1 cellular context compared by ENCODE assay signal in genomic region chr11:10415817-10416392, GRCh38.
TF ChIP-seq lines count a peak whose summit lies in the region.

No MANE protein-coding gene starts in this region.

TF ChIP-seq in WTC11, 78 proteins besides CTCF, POLR2A, EP300 and RAD21 (continued from another document):
- TF ChIP-seq, protein P1, sequence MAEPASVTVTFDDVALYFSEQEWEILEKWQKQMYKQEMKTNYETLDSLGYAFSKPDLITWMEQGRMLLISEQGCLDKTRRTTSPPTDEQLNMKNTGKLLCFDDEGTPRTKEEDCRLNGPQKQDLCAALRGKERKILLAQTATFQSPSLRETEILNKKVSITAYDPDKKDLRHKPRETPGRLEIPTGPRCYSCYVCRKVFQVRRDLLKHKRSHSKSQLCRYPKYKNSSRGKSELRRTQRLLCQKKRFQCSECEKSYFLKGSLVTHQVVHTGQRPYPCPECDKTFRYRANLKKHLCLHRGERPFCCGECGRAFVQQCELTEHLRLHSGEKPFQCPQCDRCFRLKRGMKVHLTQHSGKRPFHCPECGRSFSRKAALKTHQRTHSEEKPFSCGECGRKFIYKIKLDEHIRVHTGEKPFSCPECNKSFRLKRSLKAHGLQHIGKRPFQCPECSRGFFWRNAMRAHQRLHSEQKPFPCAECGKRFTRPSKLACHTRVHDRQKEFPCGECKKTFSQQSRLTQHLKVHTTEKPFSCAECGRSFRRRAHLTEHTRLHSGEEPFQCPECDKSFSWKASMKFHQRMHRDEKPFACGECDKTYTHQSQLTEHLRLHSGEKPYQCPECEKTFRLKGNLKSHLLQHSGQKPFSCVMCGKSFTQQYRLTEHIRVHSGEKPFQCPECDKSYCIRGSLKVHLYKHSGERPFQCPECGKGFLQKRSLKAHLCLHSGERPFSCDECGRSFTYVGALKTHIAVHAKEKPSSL (CRISPR knock-in tag; conservative IDR thresholded peaks at IDR 0.05), result no peak
